In the genomic region with DNA sequence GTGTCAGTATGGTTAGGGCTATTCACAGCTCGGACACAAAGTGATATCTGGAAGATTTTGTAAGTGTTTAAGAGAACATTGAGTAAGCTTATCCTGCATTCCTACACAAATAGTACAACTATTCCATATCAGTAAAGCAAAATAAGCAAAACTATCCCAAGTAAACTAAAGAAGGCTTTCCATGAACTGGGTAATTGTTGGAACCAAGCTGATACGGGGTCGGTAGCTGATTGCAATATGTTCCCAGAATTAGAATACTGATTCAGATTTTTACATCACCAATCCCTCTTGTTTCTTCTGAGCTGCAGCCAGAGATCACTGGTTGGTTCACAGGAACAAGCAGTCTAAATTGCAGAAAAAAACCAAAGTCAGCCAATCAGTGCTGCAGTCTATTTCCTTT, we compare ENCODE assay signal across 27 cellular contexts. TPM values are rescaled to one million over a fixed set of nuclear protein-coding genes. Genes with fewer than 3 reads are reported as not detected.
DNase-seq lines count a peak whose midpoint lies in the region; ATAC-seq and TF ChIP-seq lines count a peak whose summit lies in the region.
"Had no signal": no experiment of that assay in that cellular context is flagged by ENCODE, and none has a peak within 500 bp of the region (broad histone marks: within the 10 kb centered on the region; RNA-seq: fewer than 3 reads in every experiment).

No MANE protein-coding gene starts in this region.

- TF ChIP-seq EP300 in suprapubic skin (IDR thresholded peaks at IDR 0.05): no peak

- H3K4me1 Mint-ChIP-seq in nephron progenitor cell: peaks cover 29% of the 10 kb centered on the region

- ATAC-seq in Right ventricle myocardium superior (ENCODE audit: poor library complexity): no peak
- ATAC-seq: left lung, Panc1 had no signal

- intact Hi-C loops in Right ventricle myocardium superior (cut with DNase I) (no loop called here), dorsolateral prefrontal cortex (cut with DNase I) (no loop called here)

- no peaks in the 10 kb centered on the region for H3K27me3 ChIP-seq in right atrium auricular region
- no peaks in the 10 kb centered on the region for H3K27me3 ChIP-seq in suprapubic skin
- H3K27me3 ChIP-seq in dorsolateral prefrontal cortex: no peaks in the 10 kb centered on the region
- H3K27me3 ChIP-seq: BLaER1, left lung, sigmoid colon, stomach had no signal

- H3K36me3 ChIP-seq in right atrium auricular region (peaks cover 55% of the 10 kb centered on the region), suprapubic skin (peaks cover 50% of the 10 kb centered on the region)

- H3K9me3 ChIP-seq in right atrium auricular region (no peaks in the 10 kb centered on the region), suprapubic skin (no peaks in the 10 kb centered on the region)
- H3K9me3 ChIP-seq: BLaER1, left lung, sigmoid colon, stomach had no signal

- H3K4me3 ChIP-seq in right atrium auricular region (no peak overlapping the region), coronary artery (peak overlapping the region; percentile 21), suprapubic skin (no peak overlapping the region), dorsolateral prefrontal cortex (no peak overlapping the region)
- H3K4me3 ChIP-seq: BLaER1, left lung, sigmoid colon, stomach had no signal

- 84% methylated on average over 3 of the region's 3 CpGs for WGBS in suprapubic skin

- peak overlapping the region; percentile 14 to 61 for H3K27ac ChIP-seq in right atrium auricular region
- peak overlapping the region; percentile 51 to 74 for H3K27ac ChIP-seq in coronary artery
- H3K27ac ChIP-seq in suprapubic skin: no peak overlapping the region
- peak overlapping the region in 15 of 59 donors; percentile 1 to 51 (median 22) for H3K27ac ChIP-seq in dorsolateral prefrontal cortex
- H3K27ac ChIP-seq: BLaER1, left lung had no signal

- TF ChIP-seq CTCF in right atrium auricular region (IDR thresholded peaks at IDR 0.05) (no peak), coronary artery (IDR thresholded peaks at IDR 0.05) (no peak), nephron progenitor cell (IDR thresholded peaks at IDR 0.05) (no peak), suprapubic skin (IDR thresholded peaks at IDR 0.05) (no peak), dorsolateral prefrontal cortex (IDR thresholded peaks at IDR 0.05 in 54 of 56, conservative IDR thresholded peaks at IDR 0.05 in 2 of 56; ENCODE audit: low read depth in 1 of 56, partially characterized antibody in 56 of 56) (no peak)

- H3K27ac Mint-ChIP-seq in nephron progenitor cell: peak overlapping the region; percentile 53

- H3K36me3 Mint-ChIP-seq in nephron progenitor cell (ENCODE audit: low read depth): peaks cover 36% of the 10 kb centered on the region

- H3K4me1 ChIP-seq in right atrium auricular region: peaks cover 0 to 61% of the 10 kb centered on the region in 2 donors
- no peaks in the 10 kb centered on the region for H3K4me1 ChIP-seq in suprapubic skin
- H3K4me1 ChIP-seq: left lung had no signal

- peaks cover 3% of the 10 kb centered on the region for H3K27me3 Mint-ChIP-seq in nephron progenitor cell (ENCODE audit: low read depth, poor library complexity)

- no peaks in the 10 kb centered on the region for H3K9me3 Mint-ChIP-seq in nephron progenitor cell
- H3K9me3 Mint-ChIP-seq: immature natural killer cell, neural crest cell had no signal

- no peak for DNase-seq in right atrium auricular region (ENCODE audit: low spot score)
- no peak for DNase-seq in Right ventricle myocardium superior
- DNase-seq in coronary artery (ENCODE audit: low spot score): no peak
- no peak for DNase-seq in nephron progenitor cell
- no peak for DNase-seq in suprapubic skin (ENCODE audit: low spot score in 2 of 2)
- DNase-seq in dorsolateral prefrontal cortex: no peak
- DNase-seq in mesenteric fat pad (ENCODE audit: low spot score): no peak
- DNase-seq: activated CD4-positive, alpha-beta T cell treated with anti-CD3 and anti-CD28 coated beads for 1 hour; activated CD8-positive, alpha-beta memory T cell treated with anti-CD3 and anti-CD28 coated beads for 24 hours; activated naive CD4-positive, alpha-beta T cell treated with Interleukin-2 at 50 U/mL for 16 hours; activated T-cell treated with anti-CD3 and anti-CD28 coated beads, Interleukin-2, amount 50 U/mL, for 48 hours; central memory CD4-positive, alpha-beta T cell; DND-41; GOT3; hippocampal formation; immature natural killer cell; left lung; MV-4-11; NCI-H524; NK-92 treated with Interleukin-12 subunit alpha and Interleukin-12 subunit beta, amount 100 ng/mL, for 24 hours; posterior cingulate gyrus; sigmoid colon; stimulated activated CD4-positive, alpha-beta T cell treated with anti-CD3 and anti-CD28 coated beads, Interleukin-15, amount 100 ng/mL, for 24 hours; stomach had no signal

- H3K4me3 Mint-ChIP-seq in nephron progenitor cell: no peak overlapping the region
- H3K4me3 Mint-ChIP-seq: immature natural killer cell, neural crest cell had no signal

- no peak for TF ChIP-seq POLR2A in suprapubic skin (IDR thresholded peaks at IDR 0.05)

RNA-seq across cellular contexts. Expression of gene CDS2, which starts 54.1 kb away (rescaled TPM):
- total RNA-seq in right atrium auricular region (10 to 100 TPM; 45.5 to 60.8 TPM), Right ventricle myocardium superior (61.9 TPM), suprapubic skin (10 to 100 TPM; 12.3 to 30.3 (median 22.6) TPM), dorsolateral prefrontal cortex (100 to 1,000 TPM; 103 to 195 (median 145) TPM), mesenteric fat pad (56.8 TPM)
